29 cellular contexts compared by ENCODE assay signal in genomic region chr5:51559921-51560658, GRCh38.
"Had no signal": no experiment of that assay in that cellular context is flagged by ENCODE, and none has a peak within 500 bp of the region (broad histone marks: within the 10 kb centered on the region; RNA-seq: fewer than 3 reads in every experiment).

No MANE protein-coding gene starts in this region.

- DNase-seq: Karpas-422, KBM-7, MM.1S, MV-4-11, NCI-H1092, NCI-H1105, NCI-H1417 treated with DMSO at 0.1 percent for 48 hours, NCI-H1436 treated with DMSO at 0.1 percent for 48 hours, NCI-H1694 treated with DMSO at 0.1 percent for 48 hours, NCI-H187 treated with DMSO at 0.1 percent for 48 hours, NCI-H2029, NCI-H2081, NCI-H2227 treated with DMSO at 0.1 percent for 48 hours, NCI-H345, NCI-H446, NCI-H510A treated with DMSO at 0.1 percent for 48 hours, NCI-H524 treated with DMSO at 0.1 percent for 48 hours, NCI-H526 treated with DMSO at 0.1 percent for 48 hours, NCI-H748 treated with DMSO at 0.1 percent for 48 hours, PC-9, SHP77, SIG-M5, SJCRH30, SW 1271, T-helper 1 cell had no signal

- H3K27me3 ChIP-seq: SJCRH30 had no signal

- H3K4me3 ChIP-seq: PC-9, SJCRH30 had no signal

- ATAC-seq: Panc1, Right ventricle myocardium inferior had no signal

- H3K27ac ChIP-seq: KMS-11, PC-9, RWPE1, SJCRH30 had no signal
